In genomic region chr1:15175324-15176094, GRCh38 we compare ENCODE assay signal across 2 cellular contexts.
TF ChIP-seq lines count a peak whose summit lies in the region.

No MANE protein-coding gene starts in this region.

TF ChIP-seq in HEK293, 187 proteins besides CTCF, POLR2A, EP300 and RAD21:
- peak; percentile 94 for TF ChIP-seq ZNF623 (tag by site-specific recombination; IDR thresholded peaks at IDR 0.05)

TF ChIP-seq in K562, 482 proteins besides CTCF, POLR2A, EP300 and RAD21:
- TF ChIP-seq RBM25 (IDR thresholded peaks at IDR 0.05; ENCODE audit: low read depth, low read length, severe bottlenecking), result peak; percentile 60
